In genomic region chr1:206864939-206865671, GRCh38 we compare ENCODE assay signal across 1 cellular context.
TF ChIP-seq lines count a peak whose summit lies in the region.

TSS of gene IL20 (plus strand) at chr1:206865623. CDS start at chr1:206865853, 230 bp downstream.

TF ChIP-seq in K562, 482 proteins besides CTCF, POLR2A, EP300 and RAD21 (continued from another document and continues in another):
- TF ChIP-seq ATF4 (CRISPR knock-in tag; IDR thresholded peaks at IDR 0.05) (0 out of 2 replicates have a peak, but pooled peaks have one; percentile 19), ZNF124 (CRISPR knock-in tag; IDR thresholded peaks at IDR 0.05) (no peak), XRCC5 (IDR thresholded peaks at IDR 0.05; ENCODE audit: low read depth, low read length) (peak; percentile 74), MAZ (CRISPR knock-in tag; conservative IDR thresholded peaks at IDR 0.05 in 1 of 2, IDR thresholded peaks at IDR 0.05 in 1 of 2) (peak in 1 of 2 experiments; percentile 40; a peak in 1 of 4 replicates), ELK3 (CRISPR knock-in tag; IDR thresholded peaks at IDR 0.05) (no peak), ARID2 (IDR thresholded peaks at IDR 0.05) (0 out of 2 replicates have a peak, but pooled peaks have one; percentile 31), KDM1A (IDR thresholded peaks at IDR 0.05) (0 out of 4 replicates have a peak, but pooled peaks of 1 of the 2 experiments have one; percentile 13), HDAC8 (tag; IDR thresholded peaks at IDR 0.05) (no peak), RCOR1 (IDR thresholded peaks at IDR 0.05; ENCODE audit: borderline replicate concordance in 1 of 2, low read depth in 2 of 2, low read length in 2 of 2) (peak in 1 of 2 experiments; percentile 67; a peak in 1 of 4 replicates), NONO (IDR thresholded peaks at IDR 0.05; ENCODE audit: low read depth in 2 of 2, low read length in 1 of 2) (0 out of 4 replicates have a peak, but pooled peaks of 1 of the 2 experiments have one; percentile 22), HES1 (IDR thresholded peaks at IDR 0.05; ENCODE audit: low read depth) (no peak), ZNF584 (CRISPR knock-in tag; IDR thresholded peaks at IDR 0.05; ENCODE audit: low read depth) (0 out of 2 replicates have a peak, but pooled peaks have one; percentile 31), CREM (IDR thresholded peaks at IDR 0.05; ENCODE audit: low read depth) (peak; percentile 77), ZNF24 (IDR thresholded peaks at IDR 0.05) (peak; percentile 48; the same call in 1 of the 2 replicates), NFE2 (IDR thresholded peaks at IDR 0.05; ENCODE audit: low read depth) (no peak), MXD1 (CRISPR knock-in tag; IDR thresholded peaks at IDR 0.05; ENCODE audit: borderline replicate concordance, poor library complexity, severe bottlenecking) (no peak), NFIC (IDR thresholded peaks at IDR 0.05) (peak; percentile 36), KLF1 (tag; IDR thresholded peaks at IDR 0.05) (no peak), NR1H2 (CRISPR knock-in tag; IDR thresholded peaks at IDR 0.05) (0 out of 2 replicates have a peak, but pooled peaks have one; percentile 82), TGIF2 (CRISPR knock-in tag; IDR thresholded peaks at IDR 0.05) (no peak), SMARCC2 (IDR thresholded peaks at IDR 0.05; ENCODE audit: low read depth) (no peak), STAG1 (CRISPR knock-in tag; IDR thresholded peaks at IDR 0.05; ENCODE audit: borderline replicate concordance) (0 out of 2 replicates have a peak, but pooled peaks have one; percentile 8), RUNX1 (IDR thresholded peaks at IDR 0.05; ENCODE audit: low read depth) (no peak), CEBPB (tag; IDR thresholded peaks at IDR 0.05) (peak; percentile 39), MYC (IDR thresholded peaks at IDR 0.05; ENCODE audit: low read depth, low read length) (0 out of 2 replicates have a peak, but pooled peaks have one; percentile 44), MYC (CRISPR knock-in tag; IDR thresholded peaks at IDR 0.05; ENCODE audit: borderline replicate concordance, low read depth) (no peak), MGA (IDR thresholded peaks at IDR 0.05) (no peak), DEAF1 (CRISPR knock-in tag; IDR thresholded peaks at IDR 0.05) (peak; percentile 73)
- TF ChIP-seq, protein P1, sequence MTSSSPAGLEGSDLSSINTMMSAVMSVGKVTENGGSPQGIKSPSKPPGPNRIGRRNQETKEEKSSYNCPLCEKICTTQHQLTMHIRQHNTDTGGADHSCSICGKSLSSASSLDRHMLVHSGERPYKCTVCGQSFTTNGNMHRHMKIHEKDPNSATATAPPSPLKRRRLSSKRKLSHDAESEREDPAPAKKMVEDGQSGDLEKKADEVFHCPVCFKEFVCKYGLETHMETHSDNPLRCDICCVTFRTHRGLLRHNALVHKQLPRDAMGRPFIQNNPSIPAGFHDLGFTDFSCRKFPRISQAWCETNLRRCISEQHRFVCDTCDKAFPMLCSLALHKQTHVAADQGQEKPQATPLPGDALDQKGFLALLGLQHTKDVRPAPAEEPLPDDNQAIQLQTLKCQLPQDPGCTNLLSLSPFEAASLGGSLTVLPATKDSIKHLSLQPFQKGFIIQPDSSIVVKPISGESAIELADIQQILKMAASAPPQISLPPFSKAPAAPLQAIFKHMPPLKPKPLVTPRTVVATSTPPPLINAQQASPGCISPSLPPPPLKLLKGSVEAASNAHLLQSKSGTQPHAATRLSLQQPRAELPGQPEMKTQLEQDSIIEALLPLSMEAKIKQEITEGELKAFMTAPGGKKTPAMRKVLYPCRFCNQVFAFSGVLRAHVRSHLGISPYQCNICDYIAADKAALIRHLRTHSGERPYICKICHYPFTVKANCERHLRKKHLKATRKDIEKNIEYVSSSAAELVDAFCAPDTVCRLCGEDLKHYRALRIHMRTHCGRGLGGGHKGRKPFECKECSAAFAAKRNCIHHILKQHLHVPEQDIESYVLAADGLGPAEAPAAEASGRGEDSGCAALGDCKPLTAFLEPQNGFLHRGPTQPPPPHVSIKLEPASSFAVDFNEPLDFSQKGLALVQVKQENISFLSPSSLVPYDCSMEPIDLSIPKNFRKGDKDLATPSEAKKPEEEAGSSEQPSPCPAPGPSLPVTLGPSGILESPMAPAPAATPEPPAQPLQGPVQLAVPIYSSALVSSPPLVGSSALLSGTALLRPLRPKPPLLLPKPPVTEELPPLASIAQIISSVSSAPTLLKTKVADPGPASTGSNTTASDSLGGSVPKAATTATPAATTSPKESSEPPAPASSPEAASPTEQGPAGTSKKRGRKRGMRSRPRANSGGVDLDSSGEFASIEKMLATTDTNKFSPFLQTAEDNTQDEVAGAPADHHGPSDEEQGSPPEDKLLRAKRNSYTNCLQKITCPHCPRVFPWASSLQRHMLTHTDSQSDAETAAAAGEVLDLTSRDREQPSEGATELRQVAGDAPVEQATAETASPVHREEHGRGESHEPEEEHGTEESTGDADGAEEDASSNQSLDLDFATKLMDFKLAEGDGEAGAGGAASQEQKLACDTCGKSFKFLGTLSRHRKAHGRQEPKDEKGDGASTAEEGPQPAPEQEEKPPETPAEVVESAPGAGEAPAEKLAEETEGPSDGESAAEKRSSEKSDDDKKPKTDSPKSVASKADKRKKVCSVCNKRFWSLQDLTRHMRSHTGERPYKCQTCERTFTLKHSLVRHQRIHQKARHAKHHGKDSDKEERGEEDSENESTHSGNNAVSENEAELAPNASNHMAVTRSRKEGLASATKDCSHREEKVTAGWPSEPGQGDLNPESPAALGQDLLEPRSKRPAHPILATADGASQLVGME (CRISPR knock-in tag; IDR thresholded peaks at IDR 0.05): 0 out of 2 replicates have a peak, but pooled peaks have one; percentile 41
